In the genomic region with DNA sequence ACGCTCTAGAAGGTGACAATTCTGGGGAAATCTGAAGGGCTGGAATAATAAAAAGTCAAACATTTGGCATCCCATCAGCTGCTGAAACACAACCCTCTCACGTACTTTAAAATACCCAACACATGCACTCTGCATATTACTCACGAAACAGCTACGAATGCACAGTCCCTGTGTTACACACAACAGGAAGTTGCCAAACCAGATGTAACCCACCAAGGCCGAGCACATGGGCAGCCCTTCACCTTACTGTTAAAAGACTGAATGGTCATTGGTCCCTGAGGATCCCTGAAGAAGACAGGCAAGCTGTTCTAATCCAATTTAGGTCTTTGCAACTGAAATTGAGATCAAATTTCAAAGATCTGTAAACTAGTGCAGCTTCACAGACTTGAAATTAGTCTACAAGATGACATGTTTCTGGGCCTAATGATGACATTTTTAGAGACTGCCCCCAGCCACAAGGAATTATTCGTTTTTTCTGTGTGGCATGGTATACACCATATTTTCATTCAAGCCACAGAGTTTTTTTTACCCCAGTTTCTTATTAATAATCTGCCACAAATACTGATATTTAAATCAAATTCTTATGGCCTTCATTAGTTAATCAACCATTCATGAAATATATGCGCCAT, we compare ENCODE assay signal across 7 cellular contexts. TPM values are rescaled to one million over a fixed set of nuclear protein-coding genes. Genes with fewer than 3 reads are reported as not detected.
A peak's percentile ranks its signal among the peaks of the same experiment; 100 is the strongest.
DNase-seq lines count a peak whose midpoint lies in the region; ATAC-seq and TF ChIP-seq lines count a peak whose summit lies in the region.

No MANE protein-coding gene starts in this region.

- peak overlapping the region; percentile 46 for H3K27ac ChIP-seq in KOPT-K1 (ENCODE audit: low read depth, low read length, poor library complexity, severe bottlenecking)
- no peak overlapping the region for H3K27ac ChIP-seq in aorta (ENCODE audit: low read depth in 1 of 2, low read length in 2 of 2)

- no peaks in the 10 kb centered on the region for H3K27me3 Mint-ChIP-seq in activated naive CD8-positive, alpha-beta T cell treated with anti-CD3 and anti-CD28 coated beads for 36 hours

- H3K4me1 ChIP-seq in skeletal muscle satellite cell (ENCODE audit: control insufficient read depth, insufficient read depth, low read length) (peaks cover 13% of the 10 kb centered on the region), aorta (ENCODE audit: control insufficient read depth in 1 of 2, insufficient read depth in 2 of 2, low read length in 2 of 2) (peaks cover 0 to 2% of the 10 kb centered on the region in 2 donors)

- H3K9ac ChIP-seq in skeletal muscle satellite cell (ENCODE audit: low read depth, low read length) = peak overlapping the region; percentile 57

- peak overlapping the region; percentile 84 for H3K27ac Mint-ChIP-seq in activated naive CD8-positive, alpha-beta T cell treated with anti-CD3 and anti-CD28 coated beads for 36 hours

- H3K36me3 ChIP-seq in KOPT-K1 (ENCODE audit: insufficient read depth, low read length) (no peaks in the 10 kb centered on the region), skeletal muscle satellite cell (ENCODE audit: insufficient read depth, low read length) (no peaks in the 10 kb centered on the region), aorta (ENCODE audit: control insufficient read depth in 1 of 2, insufficient read depth in 2 of 2, low read length in 1 of 2) (no peaks in the 10 kb centered on the region)

- H3K4me1 Mint-ChIP-seq in activated naive CD8-positive, alpha-beta T cell treated with anti-CD3 and anti-CD28 coated beads for 36 hours = peaks cover 21% of the 10 kb centered on the region

- peak overlapping the region; percentile 73 for H3K4me2 ChIP-seq in skeletal muscle satellite cell (ENCODE audit: low read length)

- intact Hi-C loops in aorta (cut with DNase I) = no loop called here

- H3K4me3 ChIP-seq in skeletal muscle satellite cell (ENCODE audit: low read length) = peak overlapping the region; percentile 43
- no peak overlapping the region for H3K4me3 ChIP-seq in aorta (ENCODE audit: low read length in 2 of 2)

- peaks cover 26% of the 10 kb centered on the region for H3K36me3 Mint-ChIP-seq in activated naive CD8-positive, alpha-beta T cell treated with anti-CD3 and anti-CD28 coated beads for 36 hours

- DNase-seq in activated naive CD8-positive, alpha-beta T cell treated with anti-CD3 and anti-CD28 coated beads for 36 hours = peak; percentile 43
- DNase-seq in aorta (no peak), omental fat pad (ENCODE audit: low spot score) (no peak)

- 58 to 69% methylated on average over 7 of the region's 7 CpGs for WGBS in aorta, 2 donors

- no peaks in the 10 kb centered on the region for H3K27me3 ChIP-seq in skeletal muscle satellite cell (ENCODE audit: control insufficient read depth, insufficient read depth, low read length)
- no peaks in the 10 kb centered on the region for H3K27me3 ChIP-seq in aorta (ENCODE audit: control insufficient read depth in 1 of 2, insufficient read depth in 2 of 2, low read length in 1 of 2)

- TF ChIP-seq CTCF in omental fat pad (IDR thresholded peaks at IDR 0.05) = no peak

- H3K4me3 Mint-ChIP-seq in activated naive CD8-positive, alpha-beta T cell treated with anti-CD3 and anti-CD28 coated beads for 36 hours = peak overlapping the region; percentile 69

- H3K9me3 ChIP-seq in KOPT-K1 (ENCODE audit: insufficient read depth, low read length, poor library complexity, severe bottlenecking) (peaks cover 8% of the 10 kb centered on the region), skeletal muscle satellite cell (replicated peaks; ENCODE audit: low read length) (no peaks in the 10 kb centered on the region), aorta (ENCODE audit: control insufficient read depth, low read length) (peaks cover 2% of the 10 kb centered on the region)

- peaks cover 13% of the 10 kb centered on the region for H3K9me3 Mint-ChIP-seq in activated naive CD8-positive, alpha-beta T cell treated with anti-CD3 and anti-CD28 coated beads for 36 hours

- ATAC-seq in GM18499 (IDR thresholded peaks at IDR 0.05; ENCODE audit: insufficient read depth, unreplicated experiment) (peak; percentile 68), GM21619 (IDR thresholded peaks at IDR 0.05; ENCODE audit: unreplicated experiment) (peak; percentile 69), aorta (ENCODE audit: low FRiP score) (no peak), omental fat pad (ENCODE audit: low FRiP score) (no peak)

RNA-seq across cellular contexts. Expression of gene IER5, which starts 25.6 kb away (rescaled TPM):
- 10 to 100 TPM; 29.7 to 30.3 TPM for total RNA-seq in activated naive CD8-positive, alpha-beta T cell treated with anti-CD3 and anti-CD28 coated beads for 36 hours
- total RNA-seq in skeletal muscle satellite cell (2012; rRNA removed) = 15.0 and 15.3 TPM in 2 replicates
- total RNA-seq in aorta (10 to 100 TPM; 11.4 to 42.2 TPM), omental fat pad (10 to 100 TPM in 2 of 4 donors, 1 to 10 TPM in 2; 6.7 to 45.4 (median 19.5) TPM)
- polyA plus RNA-seq in aorta = 10 to 100 TPM in 1 of 2 donors, 1 to 10 TPM in 1; 7.4 to 11.5 TPM

RNA-seq across cellular contexts. Expression of gene MR1, which starts 29.1 kb away (rescaled TPM):
- 10 to 100 TPM; 14.5 to 15.5 TPM for total RNA-seq in activated naive CD8-positive, alpha-beta T cell treated with anti-CD3 and anti-CD28 coated beads for 36 hours
- 9.8 and 13.7 TPM in 2 replicates for total RNA-seq in skeletal muscle satellite cell (2012; rRNA removed)
- total RNA-seq in aorta (10 to 100 TPM; 22.0 to 23.9 TPM), omental fat pad (10 to 100 TPM; 12.5 to 16.2 (median 13.1) TPM)
- 10 to 100 TPM in 1 of 2 donors, 1 to 10 TPM in 1; 3.8 to 14.8 TPM for polyA plus RNA-seq in aorta

RNA-seq across cellular contexts. Expression of gene STX6, which starts 40.2 kb away (rescaled TPM):
- total RNA-seq in activated naive CD8-positive, alpha-beta T cell treated with anti-CD3 and anti-CD28 coated beads for 36 hours = 10 to 100 TPM; 22.0 to 22.1 TPM
- 13.5 and 17.7 TPM in 2 replicates for total RNA-seq in skeletal muscle satellite cell (2012; rRNA removed)
- total RNA-seq in aorta (10 to 100 TPM; 19.6 to 21.4 TPM), omental fat pad (10 to 100 TPM; 17.7 to 25.2 (median 24.1) TPM)
- polyA plus RNA-seq in aorta = 10 to 100 TPM in 1 of 2 donors, 1 to 10 TPM in 1; 6.8 to 11.0 TPM

Comparison
In these comparisons a context has a peak if more than half of its experiments do, and no peak if none do; other contexts are left out.
1. ATAC-seq: peak in GM18499 (single experiment) and GM21619 (single experiment); none in aorta (single experiment) and omental fat pad (single experiment).